Comparison of ENCODE assay signal across 24 cellular contexts in the genomic region with DNA sequence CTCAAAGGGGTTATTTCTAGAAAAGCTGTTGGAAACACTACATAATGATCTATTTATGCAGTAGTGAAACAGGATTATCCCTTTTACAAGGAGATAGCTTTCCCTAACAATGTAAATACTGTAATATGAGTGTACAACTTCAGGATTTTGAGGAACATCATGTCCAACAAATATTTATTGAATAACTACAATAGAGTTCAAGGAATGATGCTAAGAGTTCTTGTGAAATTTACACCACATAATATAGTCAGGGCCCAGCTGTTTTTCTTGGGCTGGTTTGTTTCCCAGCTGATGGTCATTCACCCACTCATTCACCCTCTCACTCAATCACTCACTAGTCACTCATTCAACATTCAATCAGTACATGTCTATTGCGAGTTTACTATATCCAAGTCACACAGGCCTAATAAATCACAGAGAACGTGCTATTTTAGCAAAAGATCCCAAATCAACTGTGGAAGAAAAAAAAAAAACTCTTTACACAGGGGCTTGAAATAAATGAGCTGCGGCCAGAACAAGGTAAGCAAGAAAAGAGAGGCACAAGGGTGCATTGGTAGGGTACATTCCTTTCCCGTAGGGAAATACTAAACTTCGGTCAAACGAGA.
"Had no signal": no experiment of that assay in that cellular context is flagged by ENCODE, and none has a peak within 500 bp of the region (broad histone marks: within the 10 kb centered on the region; RNA-seq: fewer than 3 reads in every experiment).

No MANE protein-coding gene starts in this region.

- H3K4me1 Mint-ChIP-seq: activated CD4-positive, alpha-beta T cell treated with anti-CD3 and anti-CD28 coated beads, Interleukin-2, amount 10 ng/mL, durations not matched to agents 7 days and 5 days; activated CD8-positive, alpha-beta memory T cell treated with anti-CD3 and anti-CD28 coated beads, Interleukin-2, amount 10 ng/mL, durations not matched to agents 7 days and 5 days; activated naive CD4-positive, alpha-beta T cell treated with anti-CD3 and anti-CD28 coated beads, Interleukin-2, amount 50 U/mL, for 24 hours had no signal

- H3K4me1 ChIP-seq: body of pancreas, gastroesophageal sphincter, parathyroid adenoma, right lobe of liver, spleen had no signal

- H3K27ac Mint-ChIP-seq: activated CD4-positive, alpha-beta T cell treated with anti-CD3 and anti-CD28 coated beads, Interleukin-2, amount 10 ng/mL, durations not matched to agents 7 days and 5 days; activated CD8-positive, alpha-beta memory T cell treated with anti-CD3 and anti-CD28 coated beads, Interleukin-2, amount 10 ng/mL, durations not matched to agents 7 days and 5 days; activated CD8-positive, alpha-beta T cell treated with anti-CD3 and anti-CD28 coated beads for 36 hours; activated naive CD4-positive, alpha-beta T cell treated with anti-CD3 and anti-CD28 coated beads, Interleukin-2, amount 50 U/mL, for 24 hours; memory B cell; nephron progenitor cell; T-helper 2 cell treated with Interferon-gamma antibody and Interleukin-4, amounts not matched to agents 5 μg/mL and 100 μg/mL, for 36 hours; type B pancreatic cell had no signal

- H3K27me3 ChIP-seq: body of pancreas, cardiac muscle cell, gastroesophageal sphincter, right lobe of liver, spleen had no signal

- H3K36me3 ChIP-seq: cardiac muscle cell, gastroesophageal sphincter, right lobe of liver, spleen, thoracic aorta, WERI-Rb-1 had no signal

- H3K27me3 Mint-ChIP-seq: memory B cell, type B pancreatic cell had no signal

- H3K9me3 ChIP-seq: body of pancreas, gastroesophageal sphincter, right lobe of liver, spleen, thoracic aorta had no signal

- H3K4me3 Mint-ChIP-seq: activated CD4-positive, alpha-beta T cell treated with anti-CD3 and anti-CD28 coated beads, Interleukin-2, amount 10 ng/mL, durations not matched to agents 7 days and 5 days; activated CD8-positive, alpha-beta memory T cell treated with anti-CD3 and anti-CD28 coated beads, Interleukin-2, amount 10 ng/mL, durations not matched to agents 7 days and 5 days; activated CD8-positive, alpha-beta T cell treated with anti-CD3 and anti-CD28 coated beads for 36 hours; activated naive CD4-positive, alpha-beta T cell treated with anti-CD3 and anti-CD28 coated beads, Interleukin-2, amount 50 U/mL, for 24 hours; memory B cell; nephron progenitor cell; T-helper 2 cell treated with Interferon-gamma antibody and Interleukin-4, amounts not matched to agents 5 μg/mL and 100 μg/mL, for 36 hours; type B pancreatic cell had no signal

- H3K27ac ChIP-seq: body of pancreas, cardiac muscle cell, gastroesophageal sphincter, parathyroid adenoma, right lobe of liver, spleen, thoracic aorta, WERI-Rb-1 had no signal

- DNase-seq: activated CD4-positive, alpha-beta T cell treated with anti-CD3 and anti-CD28 coated beads, Interleukin-2, amount 10 ng/mL, durations not matched to agents 7 days and 5 days; activated CD4-positive, CD25-positive, alpha-beta regulatory T cell treated with anti-CD3 and anti-CD28 coated beads, Interleukin-2, amount 50 U/mL, for 72 hours; activated CD8-positive, alpha-beta memory T cell treated with anti-CD3 and anti-CD28 coated beads, Interleukin-2, amount 10 ng/mL, durations not matched to agents 7 days and 5 days; activated CD8-positive, alpha-beta T cell treated with anti-CD3 and anti-CD28 coated beads for 36 hours; activated gamma-delta T cell treated with Interleukin-2 at 50 U/mL for 16 hours; anterior cingulate cortex; body of pancreas; erythroblast; head of caudate nucleus; hypothalamus; nephron progenitor cell; right lobe of liver; spleen; stimulated activated CD4-positive, alpha-beta T cell treated with anti-CD3 and anti-CD28 coated beads, Interleukin-4, amount 100 ng/mL, for 1 hour; stimulated activated naive CD4-positive, alpha-beta T cell treated with Interleukin-2 at 50 U/mL for 16 hours; WERI-Rb-1 had no signal

- H3K9me3 Mint-ChIP-seq: activated CD4-positive, alpha-beta T cell treated with anti-CD3 and anti-CD28 coated beads, Interleukin-2, amount 10 ng/mL, durations not matched to agents 7 days and 5 days; activated CD8-positive, alpha-beta T cell treated with anti-CD3 and anti-CD28 coated beads for 36 hours; activated naive CD4-positive, alpha-beta T cell treated with anti-CD3 and anti-CD28 coated beads, Interleukin-2, amount 50 U/mL, for 24 hours; memory B cell; nephron progenitor cell; T-helper 2 cell treated with Interferon-gamma antibody and Interleukin-4, amounts not matched to agents 5 μg/mL and 100 μg/mL, for 36 hours; type B pancreatic cell had no signal

- H3K36me3 Mint-ChIP-seq: activated CD8-positive, alpha-beta memory T cell treated with anti-CD3 and anti-CD28 coated beads, Interleukin-2, amount 10 ng/mL, durations not matched to agents 7 days and 5 days; memory B cell; type B pancreatic cell had no signal

- ATAC-seq: activated CD8-positive, alpha-beta memory T cell treated with anti-CD3 and anti-CD28 coated beads, Interleukin-2, amount 10 ng/mL, durations not matched to agents 7 days and 5 days; activated CD8-positive, alpha-beta T cell treated with anti-CD3 and anti-CD28 coated beads for 36 hours; body of pancreas; gastroesophageal sphincter; right lobe of liver had no signal

- H3K4me3 ChIP-seq: body of pancreas, cardiac muscle cell, gastroesophageal sphincter, right lobe of liver, spleen, thoracic aorta had no signal
